ENCODE assay signal across 1 cellular context in the genomic region with DNA sequence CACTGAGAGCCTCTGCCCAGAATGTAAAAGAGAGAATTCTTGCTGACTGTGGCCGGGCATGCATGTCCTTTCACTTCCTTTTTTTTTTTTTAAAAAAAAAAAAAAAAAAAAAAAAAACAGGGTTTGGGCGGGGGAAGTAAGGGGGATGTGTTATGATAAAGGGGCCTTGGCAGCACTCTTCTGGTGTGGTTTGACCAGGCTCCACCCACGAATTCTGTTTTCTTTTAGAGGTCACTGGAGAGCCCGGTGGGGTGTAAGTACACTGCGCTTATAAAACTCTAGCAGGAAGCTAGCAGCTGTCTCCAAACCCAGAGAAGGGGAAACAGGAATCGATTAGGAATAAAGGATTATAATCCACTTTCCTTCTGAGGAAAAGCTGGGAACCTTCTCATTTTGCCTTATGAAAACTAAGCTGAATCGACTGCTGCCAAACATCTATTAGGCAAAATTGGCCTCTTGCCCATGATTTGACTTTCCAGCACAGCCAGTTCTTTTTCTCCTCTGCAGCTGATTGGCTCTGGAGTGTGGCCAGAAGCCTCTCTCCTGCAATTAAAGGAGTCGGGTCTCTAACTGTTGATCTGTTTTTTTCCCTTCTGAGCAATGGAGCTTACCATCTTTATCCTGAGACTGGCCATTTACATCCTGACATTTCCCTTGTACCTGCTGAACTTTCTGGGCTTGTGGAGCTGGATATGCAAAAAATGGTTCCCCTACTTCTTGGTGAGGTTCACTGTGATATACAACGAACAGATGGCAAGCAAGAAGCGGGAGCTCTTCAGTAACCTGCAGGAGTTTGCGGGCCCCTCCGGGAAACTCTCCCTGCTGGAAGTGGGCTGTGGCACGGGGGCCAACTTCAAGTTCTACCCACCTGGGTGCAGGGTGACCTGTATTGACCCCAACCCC.
A peak's percentile ranks its signal among the peaks of the same experiment; 100 is the strongest.
TF ChIP-seq lines count a peak whose summit lies in the region.

No MANE protein-coding gene starts in this region.

TF ChIP-seq in K562, 482 proteins besides CTCF, POLR2A, EP300 and RAD21 (continued from another document and continues in another):
- TF ChIP-seq ZBTB49 (CRISPR knock-in tag; IDR thresholded peaks at IDR 0.05; ENCODE audit: borderline replicate concordance) (no peak), SIRT6 (IDR thresholded peaks at IDR 0.05; ENCODE audit: low read depth, low read length) (no peak), NFE2 (IDR thresholded peaks at IDR 0.05; ENCODE audit: low read depth) (0 out of 2 replicates have a peak, but pooled peaks have one; percentile 42), ADNP (tag; IDR thresholded peaks at IDR 0.05) (no peak), CEBPB (tag; IDR thresholded peaks at IDR 0.05) (no peak), ZNF316 (IDR thresholded peaks at IDR 0.05) (no peak), ZSCAN32 (CRISPR knock-in tag; IDR thresholded peaks at IDR 0.05) (no peak), XRCC3 (IDR thresholded peaks at IDR 0.05) (no peak), HOXB6 (CRISPR knock-in tag; IDR thresholded peaks at IDR 0.05; ENCODE audit: borderline replicate concordance) (no peak), GABPA (tag; conservative IDR thresholded peaks at IDR 0.05; ENCODE audit: low read depth) (peak; percentile 48; the same call in 1 of the 2 replicates), EGR1 (conservative IDR thresholded peaks at IDR 0.05) (0 out of 2 replicates have a peak, but pooled peaks have one; percentile 26), ARID3B (CRISPR knock-in tag; IDR thresholded peaks at IDR 0.05; ENCODE audit: borderline replicate concordance) (no peak), SAP30 (IDR thresholded peaks at IDR 0.05; ENCODE audit: borderline replicate concordance, insufficient read depth, low read depth, low read length, poor library complexity, severe bottlenecking) (no peak), TCF3 (CRISPR knock-in tag; IDR thresholded peaks at IDR 0.05) (no peak; the same call in 1 of the 2 replicates), MCM5 (IDR thresholded peaks at IDR 0.05; ENCODE audit: low read depth) (no peak), PATZ1 (CRISPR knock-in tag; IDR thresholded peaks at IDR 0.05; ENCODE audit: borderline replicate concordance) (no peak), YY1 (IDR thresholded peaks at IDR 0.05; ENCODE audit: borderline replicate concordance in 1 of 3, control insufficient read depth in 1 of 3, extremely low read depth in 1 of 3, insufficient read depth in 3 of 3, insufficient read length in 1 of 3, insufficient replicate concordance in 2 of 3, low read depth in 1 of 3, low read length in 2 of 3) (no peak), RBM17 (IDR thresholded peaks at IDR 0.05; ENCODE audit: borderline replicate concordance, low read depth, low read length) (no peak), LARP7 (IDR thresholded peaks at IDR 0.05) (no peak), DMBX1 (CRISPR knock-in tag; IDR thresholded peaks at IDR 0.05; ENCODE audit: borderline replicate concordance) (no peak), MTF1 (CRISPR knock-in tag; IDR thresholded peaks at IDR 0.05; ENCODE audit: borderline replicate concordance) (no peak), ZNF253 (CRISPR knock-in tag; conservative IDR thresholded peaks at IDR 0.05) (no peak), MIER1 (IDR thresholded peaks at IDR 0.05; ENCODE audit: low read depth) (no peak), RBFOX2 (IDR thresholded peaks at IDR 0.05; ENCODE audit: low read depth, low read length) (peak; percentile 49; the same call in 1 of the 2 replicates), GABPB2 (CRISPR knock-in tag; conservative IDR thresholded peaks at IDR 0.05) (no peak), ZNF282 (CRISPR knock-in tag; IDR thresholded peaks at IDR 0.05) (no peak), ZNF311 (CRISPR knock-in tag; IDR thresholded peaks at IDR 0.05) (no peak), ASH1L (IDR thresholded peaks at IDR 0.05; ENCODE audit: borderline replicate concordance, low read depth, partially characterized antibody) (no peak), STAT5A (IDR thresholded peaks at IDR 0.05; ENCODE audit: borderline replicate concordance, low read length) (no peak), MITF (IDR thresholded peaks at IDR 0.05) (no peak)
- TF ChIP-seq, protein P1, sequence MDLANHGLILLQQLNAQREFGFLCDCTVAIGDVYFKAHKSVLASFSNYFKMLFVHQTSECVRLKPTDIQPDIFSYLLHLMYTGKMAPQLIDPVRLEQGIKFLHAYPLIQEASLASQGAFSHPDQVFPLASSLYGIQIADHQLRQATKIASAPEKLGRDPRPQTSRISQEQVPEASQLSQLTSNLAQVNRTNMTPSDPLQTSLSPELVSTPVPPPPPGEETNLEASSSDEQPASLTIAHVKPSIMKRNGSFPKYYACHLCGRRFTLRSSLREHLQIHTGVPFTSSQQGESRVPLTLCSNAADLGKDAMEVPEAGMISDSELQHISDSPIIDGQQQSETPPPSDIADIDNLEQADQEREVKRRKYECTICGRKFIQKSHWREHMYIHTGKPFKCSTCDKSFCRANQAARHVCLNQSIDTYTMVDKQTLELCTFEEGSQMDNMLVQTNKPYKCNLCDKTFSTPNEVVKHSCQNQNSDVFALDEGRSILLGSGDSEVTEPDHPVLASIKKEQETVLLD (IDR thresholded peaks at IDR 0.05), result no peak
- TF ChIP-seq, protein P2, sequence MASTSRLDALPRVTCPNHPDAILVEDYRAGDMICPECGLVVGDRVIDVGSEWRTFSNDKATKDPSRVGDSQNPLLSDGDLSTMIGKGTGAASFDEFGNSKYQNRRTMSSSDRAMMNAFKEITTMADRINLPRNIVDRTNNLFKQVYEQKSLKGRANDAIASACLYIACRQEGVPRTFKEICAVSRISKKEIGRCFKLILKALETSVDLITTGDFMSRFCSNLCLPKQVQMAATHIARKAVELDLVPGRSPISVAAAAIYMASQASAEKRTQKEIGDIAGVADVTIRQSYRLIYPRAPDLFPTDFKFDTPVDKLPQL (IDR thresholded peaks at IDR 0.05; ENCODE audit: extremely low read depth, insufficient read length), result no peak
- TF ChIP-seq, protein P3, sequence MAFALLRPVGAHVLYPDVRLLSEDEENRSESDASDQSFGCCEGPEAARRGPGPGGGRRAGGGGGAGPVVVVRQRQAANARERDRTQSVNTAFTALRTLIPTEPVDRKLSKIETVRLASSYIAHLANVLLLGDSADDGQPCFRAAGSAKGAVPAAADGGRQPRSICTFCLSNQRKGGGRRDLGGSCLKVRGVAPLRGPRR (CRISPR knock-in tag; IDR thresholded peaks at IDR 0.05), result no peak
- TF ChIP-seq, protein P4, sequence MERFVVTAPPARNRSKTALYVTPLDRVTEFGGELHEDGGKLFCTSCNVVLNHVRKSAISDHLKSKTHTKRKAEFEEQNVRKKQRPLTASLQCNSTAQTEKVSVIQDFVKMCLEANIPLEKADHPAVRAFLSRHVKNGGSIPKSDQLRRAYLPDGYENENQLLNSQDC (CRISPR knock-in tag; IDR thresholded peaks at IDR 0.05), result peak; percentile 16; the same call in 1 of the 2 replicates
- TF ChIP-seq, protein P5, sequence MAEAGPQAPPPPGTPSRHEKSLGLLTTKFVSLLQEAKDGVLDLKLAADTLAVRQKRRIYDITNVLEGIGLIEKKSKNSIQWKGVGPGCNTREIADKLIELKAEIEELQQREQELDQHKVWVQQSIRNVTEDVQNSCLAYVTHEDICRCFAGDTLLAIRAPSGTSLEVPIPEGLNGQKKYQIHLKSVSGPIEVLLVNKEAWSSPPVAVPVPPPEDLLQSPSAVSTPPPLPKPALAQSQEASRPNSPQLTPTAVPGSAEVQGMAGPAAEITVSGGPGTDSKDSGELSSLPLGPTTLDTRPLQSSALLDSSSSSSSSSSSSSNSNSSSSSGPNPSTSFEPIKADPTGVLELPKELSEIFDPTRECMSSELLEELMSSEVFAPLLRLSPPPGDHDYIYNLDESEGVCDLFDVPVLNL (CRISPR knock-in tag; IDR thresholded peaks at IDR 0.05; ENCODE audit: low read depth), result no peak
